Comparison of ENCODE assay signal across 8 cellular contexts in genomic region chr3:120092444-120092843, GRCh38. TPM values are rescaled to one million over a fixed set of nuclear protein-coding genes. Genes with fewer than 3 reads are reported as not detected.
DNase-seq lines count a peak whose midpoint lies in the region; ATAC-seq and TF ChIP-seq lines count a peak whose summit lies in the region.

No MANE protein-coding gene starts in this region.

- peaks cover 5% of the 10 kb centered on the region for H3K9me3 Mint-ChIP-seq in type B pancreatic cell

- DNase-seq in heart left ventricle (no peak), left ventricle myocardium superior (no peak), body of pancreas (no peak), lung (ENCODE audit: low spot score) (no peak), aorta (no peak), ACHN (no peak), type B pancreatic cell (ENCODE audit: extremely low spot score, unreplicated experiment) (no peak)
- no peak for DNase-seq in activated CD8-positive, alpha-beta memory T cell treated with anti-CD3 and anti-CD28 coated beads for 24 hours

- H3K36me3 Mint-ChIP-seq in type B pancreatic cell: peaks cover 17% of the 10 kb centered on the region

- H3K4me1 Mint-ChIP-seq in type B pancreatic cell (ENCODE audit: unreplicated experiment): peaks cover 17% of the 10 kb centered on the region

- intact Hi-C loops in heart left ventricle (cut with DNase I) (loop anchor here in 8 of 10 donors (5.0 to 10.0 kb wide), 10 partner anchors 52 to 462 kb away; no protein-coding TSS in a partner anchor), left ventricle myocardium superior (cut with micrococcal nuclease) (loop anchor here (10.0 kb wide), 1 partner anchor 188 kb away; no protein-coding TSS in a partner anchor), body of pancreas (cut with DNase I) (no loop called here), aorta (cut with DNase I) (loop anchor here (5.0 to 10.0 kb wide), 5 partner anchors 80 to 342 kb away; partner anchors contain the start of gene LRRC58 (in 1 of the 2))

- no peak overlapping the region for H3K4me3 Mint-ChIP-seq in type B pancreatic cell

- H3K27ac ChIP-seq in heart left ventricle (peak overlapping the region in 7 of 12 donors; percentile 97 to 100 (median 99)), body of pancreas (no peak overlapping the region), lung (ENCODE audit: low read depth in 1 of 2, low read length in 1 of 2) (no peak overlapping the region), aorta (ENCODE audit: low read depth in 1 of 2, low read length in 2 of 2) (no peak overlapping the region)

- H3K4me3 ChIP-seq in heart left ventricle (peak overlapping the region; percentile 71 to 96 (median 86)), body of pancreas (peak overlapping the region; percentile 18 to 25), lung (peak overlapping the region; percentile 47), aorta (ENCODE audit: low read length in 2 of 2) (peak overlapping the region; percentile 91 to 92)

- H3K4me1 ChIP-seq in heart left ventricle: peaks cover 11 to 50% (median 38%) of the 10 kb centered on the region in 12 donors
- peaks cover 30% of the 10 kb centered on the region for H3K4me1 ChIP-seq in body of pancreas
- H3K4me1 ChIP-seq in lung (ENCODE audit: control insufficient read depth in 2 of 2, insufficient read depth in 2 of 2, low read length in 2 of 2): peaks cover 0 to 12% of the 10 kb centered on the region in 2 donors
- no peaks in the 10 kb centered on the region for H3K4me1 ChIP-seq in aorta (ENCODE audit: control insufficient read depth in 1 of 2, insufficient read depth in 2 of 2, low read length in 2 of 2)

- TF ChIP-seq CTCF in heart left ventricle (IDR thresholded peaks at IDR 0.05) (no peak), body of pancreas (IDR thresholded peaks at IDR 0.05) (no peak), lung (IDR thresholded peaks at IDR 0.05; ENCODE audit: control extremely low read depth, extremely low read depth) (no peak), type B pancreatic cell (conservative IDR thresholded peaks at IDR 0.05) (no peak)

- H3K36me3 ChIP-seq in heart left ventricle (no peaks in the 10 kb centered on the region), body of pancreas (replicated peaks in 1 of 2; ENCODE audit: insufficient read depth in 1 of 2, low read depth in 2 of 2) (no peaks in the 10 kb centered on the region), lung (ENCODE audit: control insufficient read depth in 2 of 2, insufficient read depth in 2 of 2, low read length in 2 of 2) (no peaks in the 10 kb centered on the region), aorta (ENCODE audit: control insufficient read depth in 1 of 2, insufficient read depth in 2 of 2, low read length in 1 of 2) (no peaks in the 10 kb centered on the region)

- no peak overlapping the region for H3K27ac Mint-ChIP-seq in type B pancreatic cell

- 0 to 1% (median 0%) methylated on average over 2 of the region's 2 CpGs for WGBS in heart left ventricle, 4 donors
- WGBS in body of pancreas, 2 donors: 2 to 3% methylated on average over 2 of the region's 2 CpGs
- WGBS in lung, 2 donors: 3 to 4% methylated on average over 2 of the region's 2 CpGs
- WGBS in aorta, 2 donors: 2 to 3% methylated on average over 2 of the region's 2 CpGs

- TF ChIP-seq POLR2A in heart left ventricle (IDR thresholded peaks at IDR 0.05): no peak
- TF ChIP-seq POLR2A in body of pancreas (IDR thresholded peaks at IDR 0.05): no peak

- in situ Hi-C loops in ACHN (cut with HindIII; ENCODE audit: low pct_ligation_motif_present, low pct_unique_long_range_greater_than_20kb, low sequenced_read_pairs): no loop called here

- H3K27me3 ChIP-seq in heart left ventricle (no peaks in the 10 kb centered on the region), body of pancreas (no peaks in the 10 kb centered on the region), lung (ENCODE audit: control insufficient read depth, insufficient read depth) (no peaks in the 10 kb centered on the region), aorta (ENCODE audit: control insufficient read depth in 1 of 2, insufficient read depth in 2 of 2, low read length in 1 of 2) (no peaks in the 10 kb centered on the region)

- H3K27me3 Mint-ChIP-seq in type B pancreatic cell: no peaks in the 10 kb centered on the region

- H3K9me3 ChIP-seq in heart left ventricle (no peaks in the 10 kb centered on the region), body of pancreas (no peaks in the 10 kb centered on the region), lung (ENCODE audit: control insufficient read depth in 2 of 2, insufficient read depth in 1 of 2, low read length in 1 of 2) (no peaks in the 10 kb centered on the region), aorta (ENCODE audit: control insufficient read depth, low read length) (no peaks in the 10 kb centered on the region)

- ATAC-seq in heart left ventricle (no peak), left ventricle myocardium superior (no peak), body of pancreas (no peak), lung (ENCODE audit: insufficient read depth, low FRiP score) (no peak), aorta (ENCODE audit: low FRiP score) (no peak)

RNA-seq across cellular contexts. Expression of gene GSK3B, which starts 1.8 kb away (rescaled TPM):
- total RNA-seq in heart left ventricle (10 to 100 TPM; 36.5 to 58.9 (median 49.8) TPM), left ventricle myocardium superior (45.7 TPM), body of pancreas (10 to 100 TPM; 15.0 to 18.8 TPM), lung (10 to 100 TPM; 43.4 to 64.9 TPM), aorta (10 to 100 TPM; 34.3 to 37.8 TPM), type B pancreatic cell (ENCODE audit: low replicate concordance) (60.5 and 62.9 TPM in 2 replicates)
- polyA plus RNA-seq in heart left ventricle (10 to 100 TPM in 1 of 2 donors, 1 to 10 TPM in 1; 8.8 to 26.9 TPM), lung (10 to 100 TPM; 11.0 to 17.8 TPM), aorta (1 to 10 TPM; 4.5 to 5.4 TPM)

Comparison
In these comparisons a context has a peak if more than half of its experiments do, and no peak if none do; other contexts are left out.
1. H3K27ac ChIP-seq: peak in heart left ventricle (7 of 12); none in body of pancreas (0 of 4), lung (0 of 2) and aorta (0 of 2).
2. H3K4me3 ChIP-seq: peak in every context shown above with its lines; median percentile 92 in aorta; 86 in heart left ventricle; 47 in lung; 22 in body of pancreas.